8 cellular contexts compared by ENCODE assay signal in genomic region chr5:134466241-134467069, GRCh38. TPM values are rescaled to one million over a fixed set of nuclear protein-coding genes. Genes with fewer than 3 reads are reported as not detected.
DNase-seq lines count a peak whose midpoint lies in the region; ATAC-seq and TF ChIP-seq lines count a peak whose summit lies in the region.

No MANE protein-coding gene starts in this region.

- H3K4me1 ChIP-seq in right atrium auricular region, result peaks cover 0 to 53% of the 10 kb centered on the region in 2 donors

- DNase-seq in DMS53 treated with DMSO at 0.1 percent for 48 hours (lab: John Stamatoyannopoulos, UW; ENCODE audit: unreplicated experiment) (peak; percentile 89), GOT3 (lab: John Stamatoyannopoulos, UW) (peak; percentile 93), NCI-H1105 (lab: John Stamatoyannopoulos, UW) (peak; percentile 52), SW480 (ENCODE audit: low spot score) (peak; percentile 90), astrocyte of the cerebellum (ENCODE audit: low read depth) (no peak), right atrium auricular region (ENCODE audit: low spot score) (peak; percentile 99), progenitor cell of endocrine pancreas (ENCODE audit: low spot score, unreplicated experiment) (no peak)

- peaks cover 6% of the 10 kb centered on the region for H3K4me1 Mint-ChIP-seq in progenitor cell of endocrine pancreas (ENCODE audit: low read depth)

- no peak for ATAC-seq in HG02970 (IDR thresholded peaks at IDR 0.05; ENCODE audit: low FRiP score, unreplicated experiment)

- no peaks in the 10 kb centered on the region for H3K36me3 Mint-ChIP-seq in progenitor cell of endocrine pancreas (ENCODE audit: insufficient read depth)

- H3K27ac ChIP-seq in right atrium auricular region, result peak overlapping the region; percentile 94 to 99

- no peak for TF ChIP-seq CTCF in astrocyte of the cerebellum (IDR thresholded peaks at IDR 0.05; ENCODE audit: low read depth, low read length, missing control alignments)
- TF ChIP-seq CTCF in right atrium auricular region (IDR thresholded peaks at IDR 0.05), result peak in 1 of 2 donors; percentile 22
- no peak for TF ChIP-seq CTCF in progenitor cell of endocrine pancreas (IDR thresholded peaks at IDR 0.05; ENCODE audit: unreplicated experiment)

- H3K4me3 ChIP-seq in astrocyte of the cerebellum (ENCODE audit: low read depth, low read length) (peak overlapping the region; percentile 28), right atrium auricular region (peak overlapping the region; percentile 34 to 53)

- no peaks in the 10 kb centered on the region for H3K9me3 ChIP-seq in right atrium auricular region

- peak overlapping the region; percentile 59 for H3K27ac Mint-ChIP-seq in progenitor cell of endocrine pancreas

- in situ Hi-C loops in astrocyte of the cerebellum (cut with HindIII; ENCODE audit: low sequenced_read_pairs), result no loop called here

- H3K27me3 Mint-ChIP-seq in progenitor cell of endocrine pancreas, result peaks cover 15% of the 10 kb centered on the region

- peak overlapping the region; percentile 71 for H3K4me3 Mint-ChIP-seq in progenitor cell of endocrine pancreas (ENCODE audit: low read depth)

- no peaks in the 10 kb centered on the region for H3K9me3 Mint-ChIP-seq in progenitor cell of endocrine pancreas (ENCODE audit: low read depth)

- no peaks in the 10 kb centered on the region for H3K27me3 ChIP-seq in right atrium auricular region

- H3K36me3 ChIP-seq in right atrium auricular region, result no peaks in the 10 kb centered on the region

RNA-seq across cellular contexts. Expression of gene CDKN2AIPNL, which starts 54.8 kb away (rescaled TPM):
- 10 to 100 TPM; 28.2 to 32.8 TPM for total RNA-seq in right atrium auricular region
- 28.3 and 29.0 TPM in 2 replicates for total RNA-seq in progenitor cell of endocrine pancreas

RNA-seq across cellular contexts. Expression of gene JADE2, which starts 59.0 kb away (rescaled TPM):
- total RNA-seq in right atrium auricular region (10 to 100 TPM; 37.5 to 47.6 TPM), progenitor cell of endocrine pancreas (6.7 and 7.8 TPM in 2 replicates)

Comparison
In these comparisons a context has a peak if more than half of its experiments do, and no peak if none do; other contexts are left out.
1. DNase-seq: peak in DMS53 treated with DMSO at 0.1 percent for 48 hours (single experiment), GOT3 (single experiment), NCI-H1105 (single experiment), SW480 (single experiment) and right atrium auricular region (single experiment); none in astrocyte of the cerebellum (single experiment) and progenitor cell of endocrine pancreas (single experiment).